ENCODE assay signal across 24 cellular contexts in the genomic region with DNA sequence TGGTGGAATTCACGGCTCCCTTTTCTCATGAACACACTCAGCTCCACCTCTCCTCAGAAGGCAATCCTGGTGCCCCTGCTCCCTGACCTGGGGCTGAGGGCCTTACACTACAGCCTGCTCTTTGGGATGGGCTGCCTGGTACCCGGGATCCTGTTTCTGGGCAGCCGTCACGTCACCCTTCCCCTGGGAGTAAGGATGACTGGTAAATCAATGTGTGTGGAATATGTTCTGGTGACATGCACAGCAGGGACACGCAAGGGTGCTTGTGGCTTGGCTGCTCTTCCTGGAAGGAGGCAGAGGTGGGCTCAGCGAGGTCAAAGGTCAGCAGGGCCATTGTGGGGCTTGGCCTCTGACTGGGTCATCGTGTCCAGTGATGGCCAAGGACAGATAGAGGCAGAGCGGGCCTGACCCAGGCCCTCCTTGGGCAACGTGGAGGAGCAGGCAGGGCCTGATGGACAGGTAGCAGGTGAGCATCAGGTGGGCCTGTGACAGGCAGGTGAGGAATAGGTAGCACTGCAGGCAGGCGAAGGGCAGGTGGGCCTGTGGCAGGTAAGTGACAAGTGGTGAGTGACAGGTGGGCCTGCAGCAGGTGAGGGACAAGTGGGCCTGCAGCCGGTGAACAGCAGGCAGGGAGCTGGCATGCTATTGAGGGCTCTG.
A peak's percentile ranks its signal among the peaks of the same experiment; 100 is the strongest.
DNase-seq lines count a peak whose midpoint lies in the region; ATAC-seq and TF ChIP-seq lines count a peak whose summit lies in the region.
"Had no signal": no experiment of that assay in that cellular context is flagged by ENCODE, and none has a peak within 500 bp of the region (broad histone marks: within the 10 kb centered on the region; RNA-seq: fewer than 3 reads in every experiment).

No MANE protein-coding gene starts in this region.

- no peak overlapping the region for H3K4ac ChIP-seq in IMR-90 (ENCODE audit: low read depth, low read length)

- H3K18ac ChIP-seq in IMR-90 (ENCODE audit: low read depth, low read length): no peak overlapping the region

- no peak overlapping the region for H3K27ac Mint-ChIP-seq in endothelial cell (ENCODE audit: unreplicated experiment)
- H3K27ac Mint-ChIP-seq: CD8-positive, alpha-beta T cell; IgD-negative memory B cell had no signal

- H4K5ac ChIP-seq in IMR-90 (ENCODE audit: low read depth, low read length): no peak overlapping the region

- 49% methylated on average over 3 of the region's 11 CpGs; no CpG with 5 or more reads in 1 of the 2 experiments for WGBS in IMR-90 (ENCODE audit: extremely low coverage in 2 of 2, insufficient read length in 1 of 2), 2 experiments
- 62 to 65% methylated on average over 11 of the region's 11 CpGs for WGBS in sigmoid colon, 2 donors
- 73 to 77% (median 74%) methylated on average over 11 of the region's 11 CpGs for WGBS in ovary, 3 donors

- H3K36me3 ChIP-seq in IMR-90 (ENCODE audit: control insufficient read depth, insufficient read depth, low read length) (no peaks in the 10 kb centered on the region), sigmoid colon (no peaks in the 10 kb centered on the region), ovary (no peaks in the 10 kb centered on the region)
- H3K36me3 ChIP-seq: Peyer's patch, SJSA1 had no signal

- no peak overlapping the region for H3K4me2 ChIP-seq in IMR-90 (ENCODE audit: low read depth, low read length)

- no peak overlapping the region for H3K27ac ChIP-seq in IMR-90 (ENCODE audit: insufficient read depth, low read length)
- H3K27ac ChIP-seq in sigmoid colon: no peak overlapping the region
- H3K27ac ChIP-seq in ovary: no peak overlapping the region
- H3K27ac ChIP-seq: 22Rv1, Peyer's patch, SJSA1 had no signal

- H3K4me3 Mint-ChIP-seq in endothelial cell (ENCODE audit: unreplicated experiment): peak overlapping the region; percentile 42
- H3K4me3 Mint-ChIP-seq: CD8-positive, alpha-beta T cell; IgD-negative memory B cell had no signal

- no peak overlapping the region for H3K4me3 ChIP-seq in IMR-90 (ENCODE audit: insufficient read depth, low read depth, low read length)
- H3K4me3 ChIP-seq in sigmoid colon: no peak overlapping the region
- no peak overlapping the region for H3K4me3 ChIP-seq in ovary
- H3K4me3 ChIP-seq: Peyer's patch, SJSA1 had no signal

- no peak overlapping the region for H4K91ac ChIP-seq in IMR-90 (ENCODE audit: insufficient read depth, low read depth, low read length)

- no peaks in the 10 kb centered on the region for H3K4me1 ChIP-seq in IMR-90 (ENCODE audit: control insufficient read depth, insufficient read depth, low read length)
- H3K4me1 ChIP-seq in sigmoid colon: no peaks in the 10 kb centered on the region
- H3K4me1 ChIP-seq in ovary (ENCODE audit: insufficient read depth): no peaks in the 10 kb centered on the region
- H3K4me1 ChIP-seq: Peyer's patch, SJSA1 had no signal

- H3K56ac ChIP-seq in IMR-90 (ENCODE audit: extremely low read depth, insufficient read depth, low read length): no peak overlapping the region

- dilution Hi-C loops in IMR-90 (cut with HindIII; ENCODE audit: low sequenced_read_pairs, unreplicated experiment): no loop called here

- H2BK20ac ChIP-seq in IMR-90 (ENCODE audit: low read depth, low read length): no peak overlapping the region

- no peak overlapping the region for H3K9ac ChIP-seq in IMR-90 (ENCODE audit: low read depth, low read length)

- H3K79me1 ChIP-seq in IMR-90 (ENCODE audit: low read depth in 1 of 2, low read length in 2 of 2): no peaks in the 10 kb centered on the region

- H2BK5ac ChIP-seq in IMR-90 (ENCODE audit: low read depth, low read length, poor library complexity, severe bottlenecking): no peak overlapping the region

- ATAC-seq in IMR-90 (ENCODE audit: low read depth): no peak
- ATAC-seq in GM21528 (IDR thresholded peaks at IDR 0.05; ENCODE audit: low FRiP score, unreplicated experiment): no peak
- ATAC-seq: CD8-positive, alpha-beta T cell; HCT116 had no signal

- BruUV-seq in IMR-90 (replicated peaks; lab: Mats Ljungman, UMichigan): no TSS peak

- in situ Hi-C loops in IMR-90 (cut with MboI; ENCODE audit: low sequenced_read_pairs): no loop called here

- H3K9me1 ChIP-seq in IMR-90 (ENCODE audit: insufficient read depth, low read length): no peaks in the 10 kb centered on the region

- TF ChIP-seq RAD21 in IMR-90 (IDR thresholded peaks at IDR 0.05; ENCODE audit: low read length): no peak

- peaks cover 16% of the 10 kb centered on the region for H3K36me3 Mint-ChIP-seq in endothelial cell (ENCODE audit: low read depth, unreplicated experiment)
- H3K36me3 Mint-ChIP-seq: CD8-positive, alpha-beta T cell; IgD-negative memory B cell had no signal

- TF ChIP-seq EP300 in sigmoid colon (IDR thresholded peaks at IDR 0.05) (no peak), ovary (IDR thresholded peaks at IDR 0.05) (no peak)

- no peak overlapping the region for H2AK9ac ChIP-seq in IMR-90 (replicated peaks; ENCODE audit: low read depth, low read length, poor library complexity)

- DNase-seq in NCI-H146 (lab: John Stamatoyannopoulos, UW) (peak; percentile 6), NCI-H146 treated with DMSO at 0.1 percent for 48 hours (lab: John Stamatoyannopoulos, UW; ENCODE audit: unreplicated experiment) (no peak), IMR-90 (no peak), endothelial cell (ENCODE audit: low spot score) (no peak), sigmoid colon (peak; percentile 55), ovary (no peak)
- DNase-seq in stimulated activated CD4-positive, alpha-beta T cell treated with anti-CD3 and anti-CD28 coated beads, Interleukin-2, amount 100 ng/mL, for 48 hours: no peak
- DNase-seq: ACHN; C1 segment of cervical spinal cord; CD8-positive, alpha-beta T cell; DMS153; GOT3; Karpas-422; NCI-H1417; NCI-H187 treated with DMSO at 0.1 percent for 48 hours; NCI-H510A treated with DMSO at 0.1 percent for 48 hours; NCI-H82; Peyer's patch; T-helper 1 cell had no signal

- no peak overlapping the region for H4K8ac ChIP-seq in IMR-90 (ENCODE audit: low read depth in 2 of 2, low read length in 2 of 2)

- peaks cover 26% of the 10 kb centered on the region for H3K9me3 Mint-ChIP-seq in endothelial cell (ENCODE audit: unreplicated experiment)
- H3K9me3 Mint-ChIP-seq: CD8-positive, alpha-beta T cell had no signal

- no peaks in the 10 kb centered on the region for H4K20me1 ChIP-seq in IMR-90 (ENCODE audit: insufficient read depth, low read length)

- H3K27me3 Mint-ChIP-seq in endothelial cell (ENCODE audit: unreplicated experiment): peaks cover 10% of the 10 kb centered on the region
- H3K27me3 Mint-ChIP-seq: IgD-negative memory B cell had no signal

- intact Hi-C loops in IMR-90 (cut with micrococcal nuclease) (no loop called here), sigmoid colon (cut with DNase I) (no loop called here), ovary (cut with DNase I) (no loop called here)

- CTCF ChIA-PET in IMR-90 (lab: Yijun Ruan, JAX): no interaction called here

- TF ChIP-seq POLR2A in IMR-90 (IDR thresholded peaks at IDR 0.05; ENCODE audit: low read depth, low read length) (no peak), sigmoid colon (IDR thresholded peaks at IDR 0.05) (no peak), ovary (IDR thresholded peaks at IDR 0.05) (no peak)

- H3K9me3 ChIP-seq in IMR-90 (ENCODE audit: control insufficient read depth, insufficient read depth, low read length): peaks cover 32% of the 10 kb centered on the region
- no peaks in the 10 kb centered on the region for H3K9me3 ChIP-seq in sigmoid colon
- H3K9me3 ChIP-seq in ovary: no peaks in the 10 kb centered on the region
- H3K9me3 ChIP-seq: Peyer's patch had no signal

- no peak overlapping the region for H3K23ac ChIP-seq in IMR-90 (ENCODE audit: low read depth, low read length)

- peak overlapping the region; percentile 2 for H2AFZ ChIP-seq in IMR-90 (replicated peaks; ENCODE audit: low read length, poor library complexity)

- H2BK15ac ChIP-seq in IMR-90 (ENCODE audit: low read depth, low read length): no peak overlapping the region

- H2AK5ac ChIP-seq in IMR-90 (ENCODE audit: low read depth, low read length): no peak overlapping the region

- H3K4me1 Mint-ChIP-seq in endothelial cell (ENCODE audit: unreplicated experiment): no peaks in the 10 kb centered on the region
- H3K4me1 Mint-ChIP-seq: IgD-negative memory B cell had no signal

- no peak overlapping the region for H2BK120ac ChIP-seq in IMR-90 (ENCODE audit: low read depth, low read length)

- TF ChIP-seq CTCF in IMR-90 (conservative IDR thresholded peaks at IDR 0.05; ENCODE audit: low read depth, low read length) (no peak), endothelial cell (IDR thresholded peaks at IDR 0.05; ENCODE audit: unreplicated experiment) (no peak), sigmoid colon (IDR thresholded peaks at IDR 0.05) (no peak), ovary (IDR thresholded peaks at IDR 0.05) (no peak)

- H3K14ac ChIP-seq in IMR-90 (replicated peaks; ENCODE audit: low read depth, low read length): no peak overlapping the region

- H3K27me3 ChIP-seq in IMR-90 (ENCODE audit: control insufficient read depth, insufficient read depth, low read length) (no peaks in the 10 kb centered on the region), sigmoid colon (no peaks in the 10 kb centered on the region), ovary (no peaks in the 10 kb centered on the region)
- H3K27me3 ChIP-seq: Peyer's patch, SJSA1 had no signal

- POLR2A ChIA-PET in IMR-90 (lab: Charles Lee; ENCODE audit: unreplicated experiment): no interaction called here

TF ChIP-seq in IMR-90, 13 proteins besides CTCF, POLR2A, EP300 and RAD21 (continues in another document):
- TF ChIP-seq MXI1 (IDR thresholded peaks at IDR 0.05; ENCODE audit: borderline replicate concordance, low read depth, low read length) (no peak), BHLHE40 (IDR thresholded peaks at IDR 0.05; ENCODE audit: low read depth, low read length) (no peak), RCOR1 (IDR thresholded peaks at IDR 0.05; ENCODE audit: insufficient replicate concordance, low read length) (no peak), NFE2L2 (IDR thresholded peaks at IDR 0.05; ENCODE audit: low read depth, low read length) (no peak), CEBPB (IDR thresholded peaks at IDR 0.05; ENCODE audit: low read depth, low read length) (no peak), MAFK (IDR thresholded peaks at IDR 0.05; ENCODE audit: low read depth, low read length) (no peak), MAZ (IDR thresholded peaks at IDR 0.05; ENCODE audit: borderline replicate concordance, low read depth, low read length) (no peak), FOS (IDR thresholded peaks at IDR 0.05; ENCODE audit: low read depth, low read length) (no peak), RFX5 (IDR thresholded peaks at IDR 0.05; ENCODE audit: low read depth, low read length) (no peak)
- TF ChIP-seq, protein P1, sequence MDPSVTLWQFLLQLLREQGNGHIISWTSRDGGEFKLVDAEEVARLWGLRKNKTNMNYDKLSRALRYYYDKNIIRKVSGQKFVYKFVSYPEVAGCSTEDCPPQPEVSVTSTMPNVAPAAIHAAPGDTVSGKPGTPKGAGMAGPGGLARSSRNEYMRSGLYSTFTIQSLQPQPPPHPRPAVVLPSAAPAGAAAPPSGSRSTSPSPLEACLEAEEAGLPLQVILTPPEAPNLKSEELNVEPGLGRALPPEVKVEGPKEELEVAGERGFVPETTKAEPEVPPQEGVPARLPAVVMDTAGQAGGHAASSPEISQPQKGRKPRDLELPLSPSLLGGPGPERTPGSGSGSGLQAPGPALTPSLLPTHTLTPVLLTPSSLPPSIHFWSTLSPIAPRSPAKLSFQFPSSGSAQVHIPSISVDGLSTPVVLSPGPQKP (IDR thresholded peaks at IDR 0.05; ENCODE audit: borderline replicate concordance, low read depth, low read length): no peak

Comparison
In these comparisons a context has a peak if more than half of its experiments do, and no peak if none do; other contexts are left out.
1. DNase-seq: peak in NCI-H146 (single experiment) and sigmoid colon (single experiment); none in NCI-H146 treated with DMSO at 0.1 percent for 48 hours (single experiment), IMR-90 (single experiment), endothelial cell (single experiment), stimulated activated CD4-positive, alpha-beta T cell treated with anti-CD3 and anti-CD28 coated beads, Interleukin-2, amount 100 ng/mL, for 48 hours (0 of 2) and ovary (0 of 5).